18 cellular contexts compared by ENCODE assay signal in the genomic region with DNA sequence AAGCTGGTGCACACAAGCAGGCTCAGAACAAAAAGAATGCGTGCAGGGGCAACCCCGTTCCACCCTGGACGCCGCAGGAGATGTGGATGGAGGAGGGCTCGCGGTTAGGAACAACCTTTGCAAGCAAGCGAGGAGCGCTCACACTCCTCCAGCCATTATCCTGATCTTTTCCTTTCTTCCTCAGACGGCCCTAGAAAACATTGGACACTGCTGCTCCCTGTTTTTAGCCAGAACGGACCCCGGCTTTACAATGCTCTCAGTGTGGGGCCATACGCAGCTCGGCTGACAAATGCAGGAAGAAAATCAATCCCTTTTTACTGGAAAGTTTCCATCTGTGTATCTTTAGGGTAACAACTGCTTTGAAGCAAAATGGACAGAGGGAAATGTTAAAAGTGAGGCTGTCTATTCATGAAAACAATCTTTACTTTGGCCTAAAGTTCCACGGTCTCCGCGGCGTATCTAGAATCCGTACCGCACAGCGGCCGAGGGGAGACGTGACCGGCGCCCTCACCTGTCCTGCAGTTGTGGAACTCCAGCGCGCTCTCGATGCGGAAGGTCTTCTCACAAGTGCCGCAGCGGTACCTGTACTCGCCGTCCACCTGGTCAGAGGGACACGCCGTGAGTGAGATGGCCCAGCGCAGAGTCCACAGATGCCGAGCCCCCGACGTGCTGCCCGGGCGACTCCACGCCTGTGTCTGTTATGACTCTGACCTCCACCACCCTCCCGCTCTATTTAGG. TPM values are rescaled to one million over a fixed set of nuclear protein-coding genes. Genes with fewer than 3 reads are reported as not detected.
DNase-seq lines count a peak whose midpoint lies in the region; ATAC-seq, FAIRE-seq and TF ChIP-seq lines count a peak whose summit lies in the region.
"Had no signal": no experiment of that assay in that cellular context is flagged by ENCODE, and none has a peak within 500 bp of the region (broad histone marks: within the 10 kb centered on the region; RNA-seq: fewer than 3 reads in every experiment).

No MANE protein-coding gene starts in this region.

- H3K4me1 ChIP-seq in Caco-2 (no peaks in the 10 kb centered on the region), K562 (replicated peaks in 1 of 2; ENCODE audit: control insufficient read depth in 2 of 2, insufficient read depth in 2 of 2, low read length in 2 of 2) (peaks cover 11 to 27% of the 10 kb centered on the region in 2 experiments; a peak in 4 of 5 replicates), sigmoid colon (no peaks in the 10 kb centered on the region)
- H3K4me1 ChIP-seq: SJCRH30 had no signal

- H3K4me3 Mint-ChIP-seq in Caco-2 (ENCODE audit: unreplicated experiment): no peak overlapping the region
- H3K4me3 Mint-ChIP-seq in IgD-negative memory B cell: peak overlapping the region in 2 of 4 donors; percentile 81 to 91
- H3K4me3 Mint-ChIP-seq in CD4-positive, alpha-beta T cell: no peak overlapping the region
- H3K4me3 Mint-ChIP-seq: CD4-positive, CD25-positive, alpha-beta regulatory T cell had no signal

- BruUV-seq in Caco-2 (replicated peaks; lab: Mats Ljungman, UMichigan): no TSS peak
- no TSS peak for BruUV-seq in K562 (replicated peaks; lab: Mats Ljungman, UMichigan)

- TF ChIP-seq CTCF in Caco-2 (IDR thresholded peaks at IDR 0.05; ENCODE audit: insufficient read depth in 1 of 2, low read depth in 1 of 2, low read length in 1 of 2, severe bottlenecking in 1 of 2, unreplicated experiment in 1 of 2): no peak
- no peak for TF ChIP-seq CTCF in K562 (IDR thresholded peaks at IDR 0.05 in 2 of 3, conservative IDR thresholded peaks at IDR 0.05 in 1 of 3; ENCODE audit: insufficient read depth in 2 of 3, low read depth in 1 of 3, low read length in 3 of 3)
- TF ChIP-seq CTCF in sigmoid colon (IDR thresholded peaks at IDR 0.05): no peak
- no peak for TF ChIP-seq CTCF in CD4-positive, alpha-beta T cell (IDR thresholded peaks at IDR 0.05)

- no peaks in the 10 kb centered on the region for H3K79me2 ChIP-seq in K562 (ENCODE audit: control insufficient read depth, insufficient read depth, low read length)

- H3K9me3 Mint-ChIP-seq in Caco-2 (ENCODE audit: unreplicated experiment) (peaks cover 2% of the 10 kb centered on the region), IgD-negative memory B cell (no peaks in the 10 kb centered on the region)
- no peaks in the 10 kb centered on the region for H3K9me3 Mint-ChIP-seq in CD4-positive, alpha-beta T cell

- CTCF ChIA-PET in Caco-2 (lab: Charles Lee): no interaction called here
- CTCF ChIA-PET in K562 (lab: Yijun Ruan, JAX; ENCODE audit: low intra/inter-chr PET ratio): no interaction called here
- CTCF ChIA-PET in CD4-positive, alpha-beta T cell (lab: Charles Lee): no interaction called here

- H3K4me1 Mint-ChIP-seq in Caco-2 (ENCODE audit: low read depth, unreplicated experiment) (peaks cover 6% of the 10 kb centered on the region), IgD-negative memory B cell (peaks cover 28 to 41% (median 32%) of the 10 kb centered on the region in 3 donors)
- no peaks in the 10 kb centered on the region for H3K4me1 Mint-ChIP-seq in CD4-positive, alpha-beta T cell (ENCODE audit: low read depth)
- H3K4me1 Mint-ChIP-seq: CD4-positive, CD25-positive, alpha-beta regulatory T cell had no signal

- H3K36me3 Mint-ChIP-seq in Caco-2 (ENCODE audit: insufficient read depth, unreplicated experiment) (peaks cover 13% of the 10 kb centered on the region), IgD-negative memory B cell (peaks cover 5% of the 10 kb centered on the region)
- H3K36me3 Mint-ChIP-seq in CD4-positive, alpha-beta T cell (ENCODE audit: low read depth): peaks cover 66% of the 10 kb centered on the region

- ATAC-seq in K562 (no peak), GM19455 (IDR thresholded peaks at IDR 0.05; ENCODE audit: unreplicated experiment) (no peak)
- ATAC-seq in CD4-positive, alpha-beta T cell (ENCODE audit: poor library complexity): no peak

- H3K9me3 ChIP-seq in Caco-2 (no peaks in the 10 kb centered on the region), K562 (replicated peaks; ENCODE audit: control insufficient read depth, insufficient read depth, low read depth, low read length) (no peaks in the 10 kb centered on the region), sigmoid colon (no peaks in the 10 kb centered on the region)
- no peaks in the 10 kb centered on the region for H3K9me3 ChIP-seq in CD4-positive, alpha-beta T cell (ENCODE audit: control insufficient read depth, low read length)
- H3K9me3 ChIP-seq: SJCRH30 had no signal

- no peak for TF ChIP-seq RAD21 in K562 (CRISPR knock-in tag; conservative IDR thresholded peaks at IDR 0.05 in 1 of 2, IDR thresholded peaks at IDR 0.05 in 1 of 2)

- DNase-seq in Caco-2 (no peak), K562 (ENCODE audit: extremely low read depth in 1 of 4, low spot score in 3 of 4) (no peak), sigmoid colon (peak; percentile 53), dedifferentiated amniotic fluid mesenchymal stem cell (ENCODE audit: extremely low spot score) (no peak)
- no peak for DNase-seq in CD4-positive, alpha-beta T cell
- DNase-seq: ACHN; CD4-positive, CD25-positive, alpha-beta regulatory T cell; Karpas-422; NCI-H1105; NCI-H1694; NCI-H524; OCI-M1; SJCRH30 had no signal

- TF ChIP-seq EP300 in K562 (IDR thresholded peaks at IDR 0.05; ENCODE audit: low read length): no peak
- no peak for TF ChIP-seq EP300 in sigmoid colon (IDR thresholded peaks at IDR 0.05)

- no peak overlapping the region for H2AFZ ChIP-seq in K562 (ENCODE audit: low read depth, low read length)

- H3K27me3 Mint-ChIP-seq in Caco-2 (ENCODE audit: insufficient read depth, unreplicated experiment) (no peaks in the 10 kb centered on the region), IgD-negative memory B cell (no peaks in the 10 kb centered on the region)
- H3K27me3 Mint-ChIP-seq in CD4-positive, alpha-beta T cell: no peaks in the 10 kb centered on the region
- H3K27me3 Mint-ChIP-seq: CD4-positive, CD25-positive, alpha-beta regulatory T cell had no signal

- H3K27me3 ChIP-seq in Caco-2 (replicated peaks; ENCODE audit: control insufficient read depth, insufficient read depth, low read length) (no peaks in the 10 kb centered on the region), K562 (ENCODE audit: control insufficient read depth in 2 of 2, insufficient read depth in 2 of 2, low read length in 2 of 2) (no peaks in the 10 kb centered on the region), sigmoid colon (no peaks in the 10 kb centered on the region)
- H3K27me3 ChIP-seq in CD4-positive, alpha-beta T cell (ENCODE audit: control insufficient read depth, insufficient read depth, low read length): no peaks in the 10 kb centered on the region
- H3K27me3 ChIP-seq: SJCRH30 had no signal

- H3K36me3 ChIP-seq in Caco-2 (ENCODE audit: control insufficient read depth, insufficient read depth, low read length) (no peaks in the 10 kb centered on the region; the same call in 1 of the 2 replicates), K562 (ENCODE audit: control insufficient read depth, insufficient read depth, low read length) (peaks cover 60% of the 10 kb centered on the region), sigmoid colon (peaks cover 3 to 57% (median 24%) of the 10 kb centered on the region in 4 donors)

- TF ChIP-seq POLR2A in K562 (conservative IDR thresholded peaks at IDR 0.05): no peak
- no peak for TF ChIP-seq POLR2A in sigmoid colon (IDR thresholded peaks at IDR 0.05)

- in situ Hi-C loops in K562 (cut with MboI): no loop called here

- H3K4me2 ChIP-seq in K562 (ENCODE audit: insufficient read depth, low read length): no peak overlapping the region

- H3K4me3 ChIP-seq in Caco-2 (ENCODE audit: low read depth, low read length) (no peak overlapping the region), K562 (no peak overlapping the region), sigmoid colon (no peak overlapping the region)
- H3K4me3 ChIP-seq: GM12878, SJCRH30 had no signal

- no peak overlapping the region for H3K9ac ChIP-seq in K562 (ENCODE audit: insufficient read depth in 1 of 2, low read depth in 2 of 2, low read length in 2 of 2)

- H4K20me1 ChIP-seq in K562 (replicated peaks; ENCODE audit: control insufficient read depth, insufficient read depth, low read length): no peaks in the 10 kb centered on the region

- POLR2A ChIA-PET in Caco-2 (lab: Charles Lee): no interaction called here
- POLR2A ChIA-PET in K562 (lab: Yijun Ruan, JAX): no interaction called here
- POLR2A ChIA-PET in CD4-positive, alpha-beta T cell (lab: Charles Lee): no interaction called here

- intact Hi-C loops in Caco-2 (cut with micrococcal nuclease; ENCODE audit: unreplicated experiment) (no loop called here), K562 (cut with micrococcal nuclease) (no loop called here), sigmoid colon (cut with DNase I) (no loop called here)
- intact Hi-C loops in CD4-positive, alpha-beta T cell (cut with DNase I, micrococcal nuclease): no loop called here

- peaks cover 3% of the 10 kb centered on the region for H3K9me1 ChIP-seq in K562 (ENCODE audit: control insufficient read depth, insufficient read depth, low read length)

- peak overlapping the region; percentile 36; the same call in 1 of the 3 replicates for H3K27ac ChIP-seq in K562 (ENCODE audit: extremely low read depth, low read depth, low read length)
- H3K27ac ChIP-seq in sigmoid colon: no peak overlapping the region
- no peak overlapping the region for H3K27ac ChIP-seq in CD4-positive, alpha-beta T cell (ENCODE audit: low read depth, low read length)
- H3K27ac ChIP-seq: SJCRH30 had no signal

- WGBS in K562 (ENCODE audit: insufficient coverage, low coverage, missing lambda C conversion rate): 94% methylated on average over 41 of the region's 42 CpGs
- 95 to 96% methylated on average over 42 of the region's 42 CpGs for WGBS in sigmoid colon, 2 donors

- FAIRE-seq in K562 (lab: Jason Lieb, UNC): no peak
- FAIRE-seq: GM12878, GM18507, H54 had no signal

- peak overlapping the region; percentile 31 for H3K27ac Mint-ChIP-seq in Caco-2 (ENCODE audit: unreplicated experiment)
- peak overlapping the region in 2 of 3 donors; percentile 26 to 74 for H3K27ac Mint-ChIP-seq in IgD-negative memory B cell
- no peak overlapping the region for H3K27ac Mint-ChIP-seq in CD4-positive, alpha-beta T cell

RNA-seq across cellular contexts. Expression of gene PRDM15, which starts 44.0 kb away (rescaled TPM):
- total RNA-seq in Caco-2 (2022) (5.6 and 8.2 TPM in 2 replicates), K562 (2014; rRNA removed) (6.2 and 10.0 TPM in 2 replicates), K562 (2014; rRNA removed; fragmentation: Illumina TruSeq; extraction: Trizol) (2.9 and 4.4 TPM in 2 replicates), K562 (2015; rRNA removed; fragmentation: Illumina TruSeq; extraction: Trizol) (6.0 and 6.6 TPM in 2 replicates), K562 (2021) (7.6 and 9.2 TPM in 2 replicates), sigmoid colon (1 to 10 TPM; 3.5 to 6.9 (median 5.2) TPM)
- polyA plus RNA-seq in IgD-negative memory B cell (5.6 TPM), K562 (2011; rRNA removed) (6.6 and 12.2 TPM in 2 replicates), K562 (2014; fragmentation: Illumina TruSeq; extraction: Trizol) (6.0 and 6.2 TPM in 2 replicates), K562 (2014; fragmentation: Nextera tagmentation; extraction: Ambion mirVana) (1 to 10 TPM in 1 of 2 experiments, under 1 TPM in 1; 0.93 to 1.0 TPM), K562 (2014; rRNA removed) (7.1 and 8.5 TPM in 2 replicates), sigmoid colon (1 to 10 TPM; 1.2 to 5.7 (median 3.0) TPM)
- total RNA-seq in K562 (2011; cell fraction: chromatin; rRNA removed; ENCODE audit: low replicate concordance): 56.7 and 69.0 TPM in 2 replicates
- 33.8 and 45.0 TPM in 2 replicates for total RNA-seq in K562 (2011; cell fraction: nucleolus; rRNA removed)
- 31.8 and 32.0 TPM in 2 replicates for total RNA-seq in K562 (2011; cell fraction: nucleoplasm; rRNA removed)
- polyA plus RNA-seq in K562 (2011; cell fraction: cytosol; rRNA removed): 6.8 and 7.5 TPM in 2 replicates
- 44.0 and 68.1 TPM in 2 replicates for polyA plus RNA-seq in K562 (2011; cell fraction: nucleus; rRNA removed)
- 6.2 and 6.8 TPM in 2 replicates for polyA plus RNA-seq in K562 (2012)
- polyA minus RNA-seq in K562 (2011; rRNA and poly(A)+ RNA removed): 17.3 and 20.4 TPM in 2 replicates
- 7.4 and 14.3 TPM in 2 replicates for polyA minus RNA-seq in K562 (2011; cell fraction: cytosol; rRNA and poly(A)+ RNA removed)
- 15.9 and 23.1 TPM in 2 replicates for polyA minus RNA-seq in K562 (2011; cell fraction: nucleus; rRNA and poly(A)+ RNA removed)
- 10 to 100 TPM; 10.4 to 12.0 TPM for total RNA-seq in CD4-positive, alpha-beta T cell
